ENCODE assay signal across 14 cellular contexts in the genomic region with DNA sequence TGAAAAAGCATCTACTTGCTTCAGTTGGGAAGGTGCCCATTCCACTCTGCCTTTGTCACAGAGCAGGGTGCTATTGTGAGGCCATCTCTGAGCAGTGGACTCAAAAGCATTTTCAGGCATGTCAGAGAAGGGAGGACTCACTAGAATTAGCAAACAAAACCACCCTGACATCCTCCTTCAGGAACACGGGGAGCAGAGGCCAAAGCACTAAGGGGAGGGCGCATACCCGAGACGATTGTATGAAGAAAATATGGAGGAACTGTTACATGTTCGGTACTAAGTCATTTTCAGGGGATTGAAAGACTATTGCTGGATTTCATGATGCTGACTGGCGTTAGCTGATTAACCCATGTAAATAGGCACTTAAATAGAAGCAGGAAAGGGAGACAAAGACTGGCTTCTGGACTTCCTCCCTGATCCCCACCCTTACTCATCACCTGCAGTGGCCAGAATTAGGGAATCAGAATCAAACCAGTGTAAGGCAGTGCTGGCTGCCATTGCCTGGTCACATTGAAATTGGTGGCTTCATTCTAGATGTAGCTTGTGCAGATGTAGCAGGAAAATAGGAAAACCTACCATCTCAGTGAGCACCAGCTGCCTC. TPM values are rescaled to one million over a fixed set of nuclear protein-coding genes. Genes with fewer than 3 reads are reported as not detected.
DNase-seq lines count a peak whose midpoint lies in the region; ATAC-seq and TF ChIP-seq lines count a peak whose summit lies in the region.
"Had no signal": no experiment of that assay in that cellular context is flagged by ENCODE, and none has a peak within 500 bp of the region (broad histone marks: within the 10 kb centered on the region; RNA-seq: fewer than 3 reads in every experiment).

No MANE protein-coding gene starts in this region.

- no peaks in the 10 kb centered on the region for H3K9me3 ChIP-seq in SK-N-SH
- no peaks in the 10 kb centered on the region for H3K9me3 ChIP-seq in hepatocyte (ENCODE audit: low read depth)
- H3K9me3 ChIP-seq: neutrophil, thoracic aorta had no signal

- DNase-seq in SK-N-SH (no peak), cardiac fibroblast (ENCODE audit: low read depth in 2 of 2) (peak; percentile 33 to 67), hepatocyte (ENCODE audit: low spot score) (no peak), stromal cell of bone marrow (ENCODE audit: low read depth) (peak; percentile 11), amniotic stem cell (lab: John Stamatoyannopoulos, UW) (no peak), dorsolateral prefrontal cortex (no peak)
- DNase-seq in stimulated activated CD4-positive, alpha-beta T cell treated with anti-CD3 and anti-CD28 coated beads, Interleukin-4, amount 100 ng/mL, for 4 hours: no peak
- DNase-seq: activated naive CD8-positive, alpha-beta T cell treated with anti-CD3 and anti-CD28 coated beads, Interleukin-2, amount 50 U/mL, for 24 hours; NCI-H1105; NCI-H2227 treated with DMSO at 0.1 percent for 48 hours; stimulated activated CD4-positive, alpha-beta T cell treated with anti-CD3 and anti-CD28 coated beads, Interleukin-12 subunit alpha, Interleukin-12 subunit beta, amount 100 ng/mL, for 4 hours had no signal

- H3K36me3 ChIP-seq in SK-N-SH (replicated peaks in 1 of 2; ENCODE audit: control insufficient read depth in 1 of 2, insufficient read depth in 2 of 2, low read length in 1 of 2): peaks cover 66 to 68% of the 10 kb centered on the region in 2 experiments
- H3K36me3 ChIP-seq in hepatocyte (replicated peaks; ENCODE audit: insufficient read depth, low read depth): no peaks in the 10 kb centered on the region
- H3K36me3 ChIP-seq: neutrophil, thoracic aorta had no signal

- no peak for TF ChIP-seq EP300 in SK-N-SH (IDR thresholded peaks at IDR 0.05; ENCODE audit: borderline replicate concordance in 1 of 2, low read depth in 1 of 2, low read length in 1 of 2)

- H2AFZ ChIP-seq in SK-N-SH (ENCODE audit: low read depth) (no peak overlapping the region), hepatocyte (no peak overlapping the region)

- ATAC-seq in SK-N-SH treated with all-trans-retinoic acid at 6 μM for 48 hours: no peak
- ATAC-seq: activated naive CD8-positive, alpha-beta T cell treated with anti-CD3 and anti-CD28 coated beads, Interleukin-2, amount 50 U/mL, for 24 hours had no signal

- H3K27me3 ChIP-seq in SK-N-SH (ENCODE audit: insufficient read depth) (no peaks in the 10 kb centered on the region), hepatocyte (no peaks in the 10 kb centered on the region), dorsolateral prefrontal cortex (peaks cover 0 to 3% (median 0%) of the 10 kb centered on the region in 45 donors)
- H3K27me3 ChIP-seq: neutrophil had no signal

- peaks cover 98% of the 10 kb centered on the region for H3F3A ChIP-seq in SK-N-SH (replicated peaks; ENCODE audit: insufficient read depth)

- no peak overlapping the region for H3K4me3 ChIP-seq in SK-N-SH (ENCODE audit: low read depth in 2 of 2, low read length in 1 of 2)
- H3K4me3 ChIP-seq in cardiac fibroblast (replicated peaks in 1 of 2; ENCODE audit: low read depth in 2 of 2, low read length in 2 of 2): no peak overlapping the region
- H3K4me3 ChIP-seq in hepatocyte: no peak overlapping the region
- H3K4me3 ChIP-seq in dorsolateral prefrontal cortex: no peak overlapping the region
- H3K4me3 ChIP-seq: thoracic aorta had no signal

- no peak for TF ChIP-seq RAD21 in SK-N-SH (IDR thresholded peaks at IDR 0.05; ENCODE audit: low read length)

- H3K4me2 ChIP-seq in SK-N-SH (0 out of 2 replicates have a peak overlapping the region, but pooled peaks have one; percentile 9), hepatocyte (no peak overlapping the region)

- H3K4me1 ChIP-seq in SK-N-SH (ENCODE audit: control insufficient read depth in 1 of 2, insufficient read depth in 2 of 2, low read depth in 1 of 2, low read length in 1 of 2) (peaks cover 0 to 7% of the 10 kb centered on the region in 2 experiments; a peak in 1 of 4 replicates), hepatocyte (ENCODE audit: insufficient read depth) (peaks cover 4% of the 10 kb centered on the region)

- peak overlapping the region in 1 of 2 experiments; percentile 60; a peak in 2 of 4 replicates for H3K27ac ChIP-seq in SK-N-SH (ENCODE audit: low read depth in 2 of 2, low read length in 1 of 2)
- peak overlapping the region; percentile 33 for H3K27ac ChIP-seq in hepatocyte
- no peak overlapping the region for H3K27ac ChIP-seq in dorsolateral prefrontal cortex
- H3K27ac ChIP-seq: neutrophil, thoracic aorta had no signal

- H4K20me1 ChIP-seq in SK-N-SH (ENCODE audit: insufficient read depth) (peaks cover 64% of the 10 kb centered on the region), hepatocyte (ENCODE audit: insufficient read depth, poor library complexity, severe bottlenecking) (no peaks in the 10 kb centered on the region)

- CTCF ChIA-PET in SK-N-SH (lab: Yijun Ruan, JAX): no interaction called here

- 91% methylated on average over 6 of the region's 6 CpGs for WGBS in SK-N-SH (ENCODE audit: low lambda C conversion rate)
- WGBS in hepatocyte (ENCODE audit: low lambda C conversion rate, missing lambda C conversion rate): 84% methylated on average over 6 of the region's 6 CpGs

- POLR2A ChIA-PET in SK-N-SH (lab: Yijun Ruan, JAX): no interaction called here

- TF ChIP-seq CTCF in SK-N-SH (IDR thresholded peaks at IDR 0.05) (no peak), cardiac fibroblast (IDR thresholded peaks at IDR 0.05; ENCODE audit: low read depth, low read length) (no peak), hepatocyte (IDR thresholded peaks at IDR 0.05; ENCODE audit: poor library complexity) (no peak), dorsolateral prefrontal cortex (IDR thresholded peaks at IDR 0.05 in 54 of 56, conservative IDR thresholded peaks at IDR 0.05 in 2 of 56; ENCODE audit: low read depth in 1 of 56, partially characterized antibody in 56 of 56) (no peak)

- H3K79me2 ChIP-seq in SK-N-SH (ENCODE audit: insufficient read depth) (no peaks in the 10 kb centered on the region), hepatocyte (no peaks in the 10 kb centered on the region)

- H3K9me2 ChIP-seq in SK-N-SH (no peaks in the 10 kb centered on the region), hepatocyte (replicated peaks; ENCODE audit: insufficient read depth) (no peaks in the 10 kb centered on the region)

- intact Hi-C loops in dorsolateral prefrontal cortex (cut with DNase I): no loop called here

- H3K9ac ChIP-seq in SK-N-SH: peak overlapping the region; percentile 4; the same call in 1 of the 2 replicates

TF ChIP-seq in SK-N-SH, 30 proteins besides CTCF, POLR2A, EP300 and RAD21:
- TF ChIP-seq RFX5 (IDR thresholded peaks at IDR 0.05; ENCODE audit: low read length) (no peak), SIN3A (IDR thresholded peaks at IDR 0.05; ENCODE audit: borderline replicate concordance, low read depth, low read length) (no peak), POLR2AphosphoS5 (IDR thresholded peaks at IDR 0.05; ENCODE audit: low read depth, low read length) (peak; percentile 57), GATA2 (CRISPR knock-in tag; IDR thresholded peaks at IDR 0.05) (no peak)

TF ChIP-seq in SK-N-SH treated with all-trans-retinoic acid at 6 μM for 48 hours, 23 proteins besides CTCF, POLR2A, EP300 and RAD21 (continues in another document):
- TF ChIP-seq, protein P1, sequence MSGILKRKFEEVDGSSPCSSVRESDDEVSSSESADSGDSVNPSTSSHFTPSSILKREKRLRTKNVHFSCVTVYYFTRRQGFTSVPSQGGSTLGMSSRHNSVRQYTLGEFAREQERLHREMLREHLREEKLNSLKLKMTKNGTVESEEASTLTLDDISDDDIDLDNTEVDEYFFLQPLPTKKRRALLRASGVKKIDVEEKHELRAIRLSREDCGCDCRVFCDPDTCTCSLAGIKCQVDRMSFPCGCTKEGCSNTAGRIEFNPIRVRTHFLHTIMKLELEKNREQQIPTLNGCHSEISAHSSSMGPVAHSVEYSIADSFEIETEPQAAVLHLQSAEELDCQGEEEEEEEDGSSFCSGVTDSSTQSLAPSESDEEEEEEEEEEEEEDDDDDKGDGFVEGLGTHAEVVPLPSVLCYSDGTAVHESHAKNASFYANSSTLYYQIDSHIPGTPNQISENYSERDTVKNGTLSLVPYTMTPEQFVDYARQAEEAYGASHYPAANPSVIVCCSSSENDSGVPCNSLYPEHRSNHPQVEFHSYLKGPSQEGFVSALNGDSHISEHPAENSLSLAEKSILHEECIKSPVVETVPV (CRISPR knock-in tag; IDR thresholded peaks at IDR 0.05): no peak
- no peak for TF ChIP-seq ZNF70 (CRISPR knock-in tag; IDR thresholded peaks at IDR 0.05)
- no peak for TF ChIP-seq OSR1 (CRISPR knock-in tag; IDR thresholded peaks at IDR 0.05)
- TF ChIP-seq ZC3H10 (CRISPR knock-in tag; IDR thresholded peaks at IDR 0.05): no peak
- TF ChIP-seq, protein P2, sequence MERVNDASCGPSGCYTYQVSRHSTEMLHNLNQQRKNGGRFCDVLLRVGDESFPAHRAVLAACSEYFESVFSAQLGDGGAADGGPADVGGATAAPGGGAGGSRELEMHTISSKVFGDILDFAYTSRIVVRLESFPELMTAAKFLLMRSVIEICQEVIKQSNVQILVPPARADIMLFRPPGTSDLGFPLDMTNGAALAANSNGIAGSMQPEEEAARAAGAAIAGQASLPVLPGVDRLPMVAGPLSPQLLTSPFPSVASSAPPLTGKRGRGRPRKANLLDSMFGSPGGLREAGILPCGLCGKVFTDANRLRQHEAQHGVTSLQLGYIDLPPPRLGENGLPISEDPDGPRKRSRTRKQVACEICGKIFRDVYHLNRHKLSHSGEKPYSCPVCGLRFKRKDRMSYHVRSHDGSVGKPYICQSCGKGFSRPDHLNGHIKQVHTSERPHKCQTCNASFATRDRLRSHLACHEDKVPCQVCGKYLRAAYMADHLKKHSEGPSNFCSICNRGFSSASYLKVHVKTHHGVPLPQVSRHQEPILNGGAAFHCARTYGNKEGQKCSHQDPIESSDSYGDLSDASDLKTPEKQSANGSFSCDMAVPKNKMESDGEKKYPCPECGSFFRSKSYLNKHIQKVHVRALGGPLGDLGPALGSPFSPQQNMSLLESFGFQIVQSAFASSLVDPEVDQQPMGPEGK (CRISPR knock-in tag; IDR thresholded peaks at IDR 0.05; ENCODE audit: borderline replicate concordance): no peak
- no peak for TF ChIP-seq SNAI2 (CRISPR knock-in tag; IDR thresholded peaks at IDR 0.05)
- no peak for TF ChIP-seq TCF4 (CRISPR knock-in tag; IDR thresholded peaks at IDR 0.05; ENCODE audit: borderline replicate concordance)
- no peak for TF ChIP-seq ESRRG (CRISPR knock-in tag; IDR thresholded peaks at IDR 0.05)
- TF ChIP-seq ZFP3 (CRISPR knock-in tag; IDR thresholded peaks at IDR 0.05): no peak

RNA-seq across cellular contexts. Expression of a gene that starts 14.8 kb away (rescaled TPM):
- polyA plus RNA-seq in SK-N-SH (2012; rRNA removed): 117 and 127 TPM in 2 replicates
- 36.9 and 47.2 TPM in 2 replicates for polyA plus RNA-seq in SK-N-SH (2012; cell fraction: cytosol; rRNA removed)
- polyA plus RNA-seq in SK-N-SH (2012; cell fraction: nucleus; rRNA removed): 513 and 769 TPM in 2 replicates
- 191 and 220 TPM in 2 replicates for total RNA-seq in hepatocyte
- 82.9 and 105 TPM in 2 replicates for polyA plus RNA-seq in hepatocyte
- total RNA-seq in dorsolateral prefrontal cortex: 10 to 100 TPM in 54 of 120 experiments, 1 to 10 TPM in 66; 2.4 to 69.0 (median 9.2) TPM

Comparison
In these comparisons a context has a peak if more than half of its experiments do, and no peak if none do; other contexts are left out.
1. DNase-seq: peak in cardiac fibroblast (2 of 2) and stromal cell of bone marrow (single experiment); none in SK-N-SH (single experiment), hepatocyte (single experiment), amniotic stem cell (single experiment), dorsolateral prefrontal cortex (0 of 10) and stimulated activated CD4-positive, alpha-beta T cell treated with anti-CD3 and anti-CD28 coated beads, Interleukin-4, amount 100 ng/mL, for 4 hours (0 of 2).